13 cellular contexts compared by ENCODE assay signal in the genomic region with DNA sequence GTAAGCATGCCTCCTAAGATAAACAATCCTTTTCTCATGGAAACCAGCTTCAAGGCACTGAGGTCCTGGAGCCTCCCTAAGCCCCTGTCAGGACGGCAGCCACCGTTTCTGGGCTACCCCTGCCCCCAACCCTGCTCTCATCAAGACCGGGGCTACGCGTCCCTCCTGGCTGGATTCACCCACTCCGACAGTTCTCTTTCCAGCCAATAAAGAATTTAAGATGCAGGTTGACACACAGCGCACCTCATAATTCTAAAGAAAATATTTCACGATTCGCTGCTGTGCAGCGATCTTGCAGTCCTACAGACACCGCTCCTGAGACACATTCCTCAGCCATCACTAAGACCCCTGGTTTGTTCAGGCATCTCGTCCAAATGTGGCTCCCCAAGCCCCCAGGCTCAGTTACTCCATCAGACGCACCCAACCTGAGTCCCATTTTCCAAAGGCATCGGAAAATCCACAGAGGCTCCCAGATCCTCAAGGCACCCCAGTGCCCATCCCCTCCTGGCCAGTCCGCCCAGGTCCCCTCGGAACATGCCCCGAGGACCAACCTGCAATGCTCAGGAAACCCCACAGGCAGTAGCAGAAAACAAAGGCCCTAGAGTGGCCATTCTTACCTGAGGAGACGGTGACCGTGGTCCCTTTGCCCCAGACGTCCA.
A peak's percentile ranks its signal among the peaks of the same experiment; 100 is the strongest.
DNase-seq lines count a peak whose midpoint lies in the region; ATAC-seq, FAIRE-seq and TF ChIP-seq lines count a peak whose summit lies in the region.
"Had no signal": no experiment of that assay in that cellular context is flagged by ENCODE, and none has a peak within 500 bp of the region (broad histone marks: within the 10 kb centered on the region; RNA-seq: fewer than 3 reads in every experiment).

No MANE protein-coding gene starts in this region.

- peak; percentile 90 for FAIRE-seq in GM19239 (lab: Jason Lieb, UNC)
- FAIRE-seq: endometrium had no signal

- H4K20me1 ChIP-seq in osteoblast (ENCODE audit: insufficient read depth, low read length) = no peaks in the 10 kb centered on the region

- peak overlapping the region; percentile 80 for H3K4me3 ChIP-seq in GM06990 (replicated peaks; ENCODE audit: low read depth, low read length)
- H3K4me3 ChIP-seq in osteoblast (ENCODE audit: insufficient read depth, low read length) = no peak overlapping the region
- H3K4me3 ChIP-seq: heart left ventricle had no signal

- no peaks in the 10 kb centered on the region for H3K4me1 ChIP-seq in osteoblast (ENCODE audit: insufficient read depth, low read length)
- H3K4me1 ChIP-seq: heart left ventricle had no signal

- no peak overlapping the region for H3K27ac ChIP-seq in osteoblast (ENCODE audit: low read depth, low read length)
- H3K27ac ChIP-seq: heart left ventricle had no signal

- peak; percentile 65 for DNase-seq in GM06990 (ENCODE audit: extremely low read depth, insufficient read length)
- DNase-seq in GM19239 (ENCODE audit: insufficient read length, low spot score) = no peak
- peak; percentile 38 for DNase-seq in activated T-cell treated with anti-CD3 and anti-CD28 coated beads, Interleukin-2, amount 50 U/mL, for 24 hours
- DNase-seq in osteoblast (ENCODE audit: insufficient read length, low spot score, missing footprints) = peak; percentile 73
- no peak for DNase-seq in COLO668 (lab: John Stamatoyannopoulos, UW; ENCODE audit: unreplicated experiment)
- DNase-seq: Calu3, mammary epithelial cell had no signal

- H3K79me2 ChIP-seq in osteoblast (ENCODE audit: insufficient read depth, low read length) = no peaks in the 10 kb centered on the region

- H3K9me3 ChIP-seq in osteoblast (ENCODE audit: low read depth, low read length) = no peaks in the 10 kb centered on the region
- H3K9me3 ChIP-seq: heart left ventricle had no signal

- H3K27me3 ChIP-seq in GM06990 (replicated peaks; ENCODE audit: control insufficient read depth, insufficient read depth, low read length) = no peaks in the 10 kb centered on the region
- H3K27me3 ChIP-seq in osteoblast (ENCODE audit: insufficient read depth, low read length) = no peaks in the 10 kb centered on the region

- no peak overlapping the region for H3K4me2 ChIP-seq in osteoblast (ENCODE audit: insufficient read depth, low read length)

- H3K36me3 ChIP-seq in GM06990 (ENCODE audit: control insufficient read depth, insufficient read depth, low read length) (peaks cover 25% of the 10 kb centered on the region), osteoblast (ENCODE audit: insufficient read depth, low read length) (no peaks in the 10 kb centered on the region)
- H3K36me3 ChIP-seq: heart left ventricle had no signal

- H3K4me1 Mint-ChIP-seq in activated T-cell treated with anti-CD3 and anti-CD28 coated beads, Interleukin-2, amount 50 U/mL, for 24 hours (ENCODE audit: low read depth) = peaks cover 48% of the 10 kb centered on the region

- no peaks in the 10 kb centered on the region for H3K9me3 Mint-ChIP-seq in activated T-cell treated with anti-CD3 and anti-CD28 coated beads, Interleukin-2, amount 50 U/mL, for 24 hours

- no peak overlapping the region for H2AFZ ChIP-seq in osteoblast (ENCODE audit: low read length)

- TF ChIP-seq CTCF in GM06990 (IDR thresholded peaks at IDR 0.05; ENCODE audit: insufficient read depth, low read length, poor library complexity, severe bottlenecking) (no peak), osteoblast (IDR thresholded peaks at IDR 0.05; ENCODE audit: extremely low read depth, low read depth, low read length) (no peak)

- no peaks in the 10 kb centered on the region for H3K36me3 Mint-ChIP-seq in activated T-cell treated with anti-CD3 and anti-CD28 coated beads, Interleukin-2, amount 50 U/mL, for 24 hours (ENCODE audit: low read depth)

- peak overlapping the region; percentile 72 for H3K4me3 Mint-ChIP-seq in activated T-cell treated with anti-CD3 and anti-CD28 coated beads, Interleukin-2, amount 50 U/mL, for 24 hours

- H3K27ac Mint-ChIP-seq in activated T-cell treated with anti-CD3 and anti-CD28 coated beads, Interleukin-2, amount 50 U/mL, for 24 hours = peak overlapping the region; percentile 91

- ATAC-seq in SK-N-SH treated with all-trans-retinoic acid at 6 μM for 48 hours (no peak), HG03039 (IDR thresholded peaks at IDR 0.05; ENCODE audit: unreplicated experiment) (no peak), HG02678 (IDR thresholded peaks at IDR 0.05; ENCODE audit: unreplicated experiment) (no peak)
- ATAC-seq: HCT116, heart left ventricle had no signal

- H3K27me3 Mint-ChIP-seq in activated T-cell treated with anti-CD3 and anti-CD28 coated beads, Interleukin-2, amount 50 U/mL, for 24 hours = peaks cover 7% of the 10 kb centered on the region

TF ChIP-seq in SK-N-SH treated with all-trans-retinoic acid at 6 μM for 48 hours, 23 proteins besides CTCF, POLR2A, EP300 and RAD21:
- TF ChIP-seq TCF4 (CRISPR knock-in tag; IDR thresholded peaks at IDR 0.05; ENCODE audit: borderline replicate concordance) = no peak
- TF ChIP-seq RARB (CRISPR knock-in tag; IDR thresholded peaks at IDR 0.05) = no peak
- no peak for TF ChIP-seq ZNF8 (CRISPR knock-in tag; IDR thresholded peaks at IDR 0.05)
- TF ChIP-seq ZNF565 (CRISPR knock-in tag; conservative IDR thresholded peaks at IDR 0.05; ENCODE audit: low read depth) = no peak
- no peak for TF ChIP-seq ZNF70 (CRISPR knock-in tag; IDR thresholded peaks at IDR 0.05)
- no peak for TF ChIP-seq ZFP30 (CRISPR knock-in tag; IDR thresholded peaks at IDR 0.05)
- TF ChIP-seq TOX (CRISPR knock-in tag; IDR thresholded peaks at IDR 0.05; ENCODE audit: borderline replicate concordance) = no peak
- TF ChIP-seq, protein P1, sequence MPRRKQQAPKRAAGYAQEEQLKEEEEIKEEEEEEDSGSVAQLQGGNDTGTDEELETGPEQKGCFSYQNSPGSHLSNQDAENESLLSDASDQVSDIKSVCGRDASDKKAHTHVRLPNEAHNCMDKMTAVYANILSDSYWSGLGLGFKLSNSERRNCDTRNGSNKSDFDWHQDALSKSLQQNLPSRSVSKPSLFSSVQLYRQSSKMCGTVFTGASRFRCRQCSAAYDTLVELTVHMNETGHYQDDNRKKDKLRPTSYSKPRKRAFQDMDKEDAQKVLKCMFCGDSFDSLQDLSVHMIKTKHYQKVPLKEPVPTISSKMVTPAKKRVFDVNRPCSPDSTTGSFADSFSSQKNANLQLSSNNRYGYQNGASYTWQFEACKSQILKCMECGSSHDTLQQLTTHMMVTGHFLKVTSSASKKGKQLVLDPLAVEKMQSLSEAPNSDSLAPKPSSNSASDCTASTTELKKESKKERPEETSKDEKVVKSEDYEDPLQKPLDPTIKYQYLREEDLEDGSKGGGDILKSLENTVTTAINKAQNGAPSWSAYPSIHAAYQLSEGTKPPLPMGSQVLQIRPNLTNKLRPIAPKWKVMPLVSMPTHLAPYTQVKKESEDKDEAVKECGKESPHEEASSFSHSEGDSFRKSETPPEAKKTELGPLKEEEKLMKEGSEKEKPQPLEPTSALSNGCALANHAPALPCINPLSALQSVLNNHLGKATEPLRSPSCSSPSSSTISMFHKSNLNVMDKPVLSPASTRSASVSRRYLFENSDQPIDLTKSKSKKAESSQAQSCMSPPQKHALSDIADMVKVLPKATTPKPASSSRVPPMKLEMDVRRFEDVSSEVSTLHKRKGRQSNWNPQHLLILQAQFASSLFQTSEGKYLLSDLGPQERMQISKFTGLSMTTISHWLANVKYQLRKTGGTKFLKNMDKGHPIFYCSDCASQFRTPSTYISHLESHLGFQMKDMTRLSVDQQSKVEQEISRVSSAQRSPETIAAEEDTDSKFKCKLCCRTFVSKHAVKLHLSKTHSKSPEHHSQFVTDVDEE (CRISPR knock-in tag; IDR thresholded peaks at IDR 0.05) = no peak
- TF ChIP-seq, protein P2, sequence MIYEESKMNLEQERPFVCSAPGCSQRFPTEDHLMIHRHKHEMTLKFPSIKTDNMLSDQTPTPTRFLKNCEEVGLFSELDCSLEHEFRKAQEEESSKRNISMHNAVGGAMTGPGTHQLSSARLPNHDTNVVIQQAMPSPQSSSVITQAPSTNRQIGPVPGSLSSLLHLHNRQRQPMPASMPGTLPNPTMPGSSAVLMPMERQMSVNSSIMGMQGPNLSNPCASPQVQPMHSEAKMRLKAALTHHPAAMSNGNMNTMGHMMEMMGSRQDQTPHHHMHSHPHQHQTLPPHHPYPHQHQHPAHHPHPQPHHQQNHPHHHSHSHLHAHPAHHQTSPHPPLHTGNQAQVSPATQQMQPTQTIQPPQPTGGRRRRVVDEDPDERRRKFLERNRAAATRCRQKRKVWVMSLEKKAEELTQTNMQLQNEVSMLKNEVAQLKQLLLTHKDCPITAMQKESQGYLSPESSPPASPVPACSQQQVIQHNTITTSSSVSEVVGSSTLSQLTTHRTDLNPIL (CRISPR knock-in tag; IDR thresholded peaks at IDR 0.05; ENCODE audit: low read depth) = no peak
- no peak for TF ChIP-seq BACH2 (CRISPR knock-in tag; IDR thresholded peaks at IDR 0.05; ENCODE audit: borderline replicate concordance)
- TF ChIP-seq ESRRG (CRISPR knock-in tag; IDR thresholded peaks at IDR 0.05) = no peak
- no peak for TF ChIP-seq ARNTL (CRISPR knock-in tag; IDR thresholded peaks at IDR 0.05; ENCODE audit: borderline replicate concordance, low read depth)
- no peak for TF ChIP-seq ZC3H10 (CRISPR knock-in tag; IDR thresholded peaks at IDR 0.05)

Comparison
In these comparisons a context has a peak if more than half of its experiments do, and no peak if none do; other contexts are left out.
1. DNase-seq: peak in GM06990 (single experiment), activated T-cell treated with anti-CD3 and anti-CD28 coated beads, Interleukin-2, amount 50 U/mL, for 24 hours (single experiment) and osteoblast (single experiment); none in GM19239 (single experiment) and COLO668 (single experiment).